Comparison of ENCODE assay signal across 1 cellular context in the genomic region with DNA sequence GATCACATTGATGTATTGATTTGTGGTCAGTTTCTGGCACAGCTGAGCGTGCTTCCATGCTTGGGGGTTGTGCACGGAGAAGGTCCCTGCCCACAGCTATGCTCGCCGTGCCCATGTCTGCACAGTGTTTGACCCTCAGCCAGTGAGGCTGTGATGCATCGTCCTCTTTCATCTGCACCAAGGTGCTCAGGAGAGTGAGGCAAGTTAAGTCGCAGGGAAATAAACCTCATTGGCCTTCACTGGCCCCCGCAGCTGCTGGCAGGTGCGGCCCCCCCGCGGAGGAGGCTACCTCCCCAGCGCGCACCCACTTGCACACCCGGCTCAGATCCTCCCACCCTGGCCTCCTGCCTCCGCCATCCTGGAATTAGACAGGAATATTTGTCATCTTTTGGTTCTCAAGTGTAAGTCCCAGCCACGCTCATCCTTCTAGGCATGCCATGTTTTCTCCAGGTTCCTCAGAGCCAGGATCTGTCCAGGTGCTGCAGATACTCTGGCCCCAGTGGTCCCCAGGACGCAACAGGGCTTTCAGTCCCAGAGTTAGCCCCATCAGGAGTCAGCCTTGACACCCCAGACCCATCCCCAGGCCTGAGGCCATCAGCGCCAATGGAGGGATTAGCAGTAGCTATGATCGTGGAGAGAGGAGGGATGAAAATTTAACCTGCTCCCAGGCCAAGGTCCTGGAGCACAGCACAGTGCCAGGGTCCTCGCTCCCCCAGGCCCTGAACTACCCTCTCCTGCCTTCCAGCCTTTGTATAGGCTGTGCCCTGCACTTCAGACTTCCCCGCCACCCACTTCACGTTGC.
TF ChIP-seq lines count a peak whose summit lies in the region.

No MANE protein-coding gene starts in this region.

TF ChIP-seq in H1, 55 proteins besides CTCF, POLR2A, EP300 and RAD21:
- TF ChIP-seq TAF1 (IDR thresholded peaks at IDR 0.05; ENCODE audit: low read depth, low read length): no peak
- TF ChIP-seq ASH2L (IDR thresholded peaks at IDR 0.05; ENCODE audit: low read length): no peak
- TF ChIP-seq JUN (IDR thresholded peaks at IDR 0.05; ENCODE audit: low read depth, low read length): no peak
